Comparison of ENCODE assay signal across 1 cellular context in genomic region chr7:92340016-92340415, GRCh38.
TF ChIP-seq lines count a peak whose summit lies in the region.

No MANE protein-coding gene starts in this region.

TF ChIP-seq in GM12878, 131 proteins besides CTCF, POLR2A, EP300 and RAD21 (continued from another document):
- TF ChIP-seq CUX1 (IDR thresholded peaks at IDR 0.05; ENCODE audit: insufficient replicate concordance, low read depth, low read length): no peak
- TF ChIP-seq SIN3A (IDR thresholded peaks at IDR 0.05; ENCODE audit: low read depth, low read length): no peak
- TF ChIP-seq ZBTB33 (IDR thresholded peaks at IDR 0.05): no peak
- TF ChIP-seq PAX8 (IDR thresholded peaks at IDR 0.05): no peak
